11 cellular contexts compared by ENCODE assay signal in the genomic region with DNA sequence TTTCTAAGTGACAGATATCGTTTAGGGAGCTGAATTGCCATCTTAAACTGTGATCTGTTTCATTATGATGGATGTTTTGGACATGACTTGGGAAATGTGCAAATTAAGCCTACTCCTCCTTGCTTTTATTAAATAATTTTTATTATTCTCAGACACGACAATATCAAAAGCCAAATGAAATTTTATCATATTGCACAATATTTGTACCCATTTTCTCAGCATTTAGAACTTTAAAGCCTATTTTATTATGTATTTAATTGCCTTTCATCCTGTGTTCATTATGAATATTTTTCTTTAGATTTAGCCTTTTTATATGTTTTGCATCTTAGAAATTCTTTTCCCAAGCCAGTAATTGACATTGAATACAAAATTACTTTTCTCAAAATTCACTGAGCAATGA.
"Had no signal": no experiment of that assay in that cellular context is flagged by ENCODE, and none has a peak within 500 bp of the region (broad histone marks: within the 10 kb centered on the region; RNA-seq: fewer than 3 reads in every experiment).

No MANE protein-coding gene starts in this region.

- H3K9ac ChIP-seq: GM23248 had no signal

- H3K4me2 ChIP-seq: GM23338 had no signal

- H3K4me3 Mint-ChIP-seq: GM23338, H9, HFFc6 had no signal

- H3K9me3 ChIP-seq: HAP-1 had no signal

- H2AFZ ChIP-seq: GM23248, GM23338 had no signal

- ATAC-seq: GM23338, HCT116 had no signal

- H3K27ac Mint-ChIP-seq: GM23338, H9, HFFc6 had no signal

- H3K27ac ChIP-seq: GM23248 had no signal

- H3K9me3 Mint-ChIP-seq: GM23338, H9, HFFc6 had no signal

- FAIRE-seq: H1, H54 had no signal

- DNase-seq: GM23248, GOT3, H7, H9, HCEC 1CT, HFFc6 had no signal

- H3K4me3 ChIP-seq: GM23248, GM23338, HAP-1 had no signal
